Comparison of ENCODE assay signal across 15 cellular contexts in genomic region chr6:6771964-6772363, GRCh38.
DNase-seq lines count a peak whose midpoint lies in the region; ATAC-seq, FAIRE-seq and TF ChIP-seq lines count a peak whose summit lies in the region.
"Had no signal": no experiment of that assay in that cellular context is flagged by ENCODE, and none has a peak within 500 bp of the region (broad histone marks: within the 10 kb centered on the region; RNA-seq: fewer than 3 reads in every experiment).

No MANE protein-coding gene starts in this region.

- no peak overlapping the region for H3K27ac ChIP-seq in pancreas
- H3K27ac ChIP-seq in ascending aorta = no peak overlapping the region
- H3K27ac ChIP-seq: A549 had no signal

- intact Hi-C loops in pancreas (cut with DNase I) (no loop called here), ascending aorta (cut with DNase I) (no loop called here)

- 93% methylated on average over 5 of the region's 5 CpGs for WGBS in pancreas, 2 donors

- no peaks in the 10 kb centered on the region for H3K9me3 ChIP-seq in pancreas
- no peaks in the 10 kb centered on the region for H3K9me3 ChIP-seq in ascending aorta
- H3K9me3 ChIP-seq: A549, HAP-1 had no signal

- H3K27me3 ChIP-seq in pancreas (no peaks in the 10 kb centered on the region), ascending aorta (no peaks in the 10 kb centered on the region)

- TF ChIP-seq CTCF in pancreas (IDR thresholded peaks at IDR 0.05) = no peak
- no peak for TF ChIP-seq CTCF in ascending aorta (IDR thresholded peaks at IDR 0.05)

- H3K4me1 ChIP-seq in pancreas (peaks cover 0 to 1% (median 0%) of the 10 kb centered on the region in 3 donors), ascending aorta (no peaks in the 10 kb centered on the region)
- H3K4me1 ChIP-seq: A549, HAP-1 had no signal

- FAIRE-seq in pancreas (lab: Jason Lieb, UNC) = no peak
- FAIRE-seq: A549, G401.6, GM12891 had no signal

- DNase-seq in D341Med (ENCODE audit: low spot score) (peak; percentile 71), DMS 273 (lab: John Stamatoyannopoulos, UW; ENCODE audit: unreplicated experiment) (peak; percentile 71), NCI-H524 (lab: John Stamatoyannopoulos, UW) (peak; percentile 84 to 95), left lobe of liver (ENCODE audit: low spot score) (no peak), pancreas (no peak), ascending aorta (ENCODE audit: low spot score in 2 of 2) (no peak), superior temporal gyrus (ENCODE audit: extremely low spot score) (no peak)
- DNase-seq: CD8-positive, alpha-beta T cell; EL; GOT3; IMR-90 had no signal

- H3K4me3 ChIP-seq in pancreas (no peak overlapping the region), ascending aorta (no peak overlapping the region)
- H3K4me3 ChIP-seq: A549, HAP-1 had no signal

- ATAC-seq in left lobe of liver = peak; percentile 11
- ATAC-seq in pancreas = no peak
- ATAC-seq: CD8-positive, alpha-beta T cell had no signal

- H3K36me3 ChIP-seq in pancreas (no peaks in the 10 kb centered on the region), ascending aorta (no peaks in the 10 kb centered on the region)
- H3K36me3 ChIP-seq: HAP-1 had no signal

Comparison
In these comparisons a context has a peak if more than half of its experiments do, and no peak if none do; other contexts are left out.
1. DNase-seq: peak in D341Med (single experiment), DMS 273 (single experiment) and NCI-H524 (2 of 2); none in left lobe of liver (single experiment), pancreas (0 of 6), ascending aorta (0 of 2) and superior temporal gyrus (single experiment).